1 cellular context compared by ENCODE assay signal in the genomic region with DNA sequence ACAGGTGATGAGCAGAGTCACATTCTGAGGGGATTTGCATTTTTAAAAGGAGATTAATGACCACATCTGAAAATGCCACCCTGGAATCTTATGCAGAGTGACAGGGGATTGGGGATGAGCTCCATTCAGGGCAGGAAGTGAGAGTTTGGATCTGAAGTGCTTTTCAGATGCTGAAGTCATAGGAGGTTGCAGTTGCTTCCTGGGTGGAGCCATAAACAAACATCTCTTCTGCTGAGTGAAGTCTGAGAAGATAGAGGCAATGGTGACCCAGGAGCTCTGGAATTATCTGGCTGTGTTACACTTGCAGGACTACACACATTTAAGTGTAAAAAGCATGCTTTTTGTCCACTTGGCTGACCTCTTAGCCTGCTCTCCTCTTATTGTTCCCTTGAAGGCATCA.
TF ChIP-seq lines count a peak whose summit lies in the region.

No MANE protein-coding gene starts in this region.

TF ChIP-seq in IMR-90, 13 proteins besides CTCF, POLR2A, EP300 and RAD21:
- no peak for TF ChIP-seq FOS (IDR thresholded peaks at IDR 0.05; ENCODE audit: low read depth, low read length)
- no peak for TF ChIP-seq MXI1 (IDR thresholded peaks at IDR 0.05; ENCODE audit: borderline replicate concordance, low read depth, low read length)
- TF ChIP-seq BHLHE40 (IDR thresholded peaks at IDR 0.05; ENCODE audit: low read depth, low read length) = no peak
- no peak for TF ChIP-seq CEBPB (IDR thresholded peaks at IDR 0.05; ENCODE audit: low read depth, low read length)
- TF ChIP-seq MAZ (IDR thresholded peaks at IDR 0.05; ENCODE audit: borderline replicate concordance, low read depth, low read length) = no peak
- no peak for TF ChIP-seq MAFK (IDR thresholded peaks at IDR 0.05; ENCODE audit: low read depth, low read length)
- TF ChIP-seq RCOR1 (IDR thresholded peaks at IDR 0.05; ENCODE audit: insufficient replicate concordance, low read length) = no peak
- no peak for TF ChIP-seq SMC3 (IDR thresholded peaks at IDR 0.05; ENCODE audit: low read depth, low read length)
- TF ChIP-seq CHD1 (IDR thresholded peaks at IDR 0.05; ENCODE audit: low read depth, low read length) = no peak
